In genomic region chr16:75265911-75266701, GRCh38 we compare ENCODE assay signal across 8 cellular contexts. TPM values are rescaled to one million over a fixed set of nuclear protein-coding genes. Genes with fewer than 3 reads are reported as not detected.
DNase-seq lines count a peak whose midpoint lies in the region; ATAC-seq and TF ChIP-seq lines count a peak whose summit lies in the region.

No MANE protein-coding gene starts in this region.

- H3K9me3 Mint-ChIP-seq in activated naive CD8-positive, alpha-beta T cell (ENCODE audit: low read depth): no peaks in the 10 kb centered on the region

- peaks cover 10% of the 10 kb centered on the region for H3K4me1 Mint-ChIP-seq in activated naive CD8-positive, alpha-beta T cell (ENCODE audit: low read depth)

- H3K36me3 Mint-ChIP-seq in activated naive CD8-positive, alpha-beta T cell: no peaks in the 10 kb centered on the region

- DNase-seq in Right ventricle myocardium inferior (ENCODE audit: missing footprints) (no peak), cardiac septum (ENCODE audit: low spot score) (no peak), GOT3 (lab: John Stamatoyannopoulos, UW) (peak; percentile 31), LNCaP clone FGC (ENCODE audit: low read depth) (peak; percentile 76), Right ventricle myocardium superior (peak; percentile 79), occipital lobe (lab: John Stamatoyannopoulos, UW) (peak; percentile 54), NCI-H345 (lab: John Stamatoyannopoulos, UW) (no peak)

- peaks cover 13% of the 10 kb centered on the region for H3K27me3 Mint-ChIP-seq in activated naive CD8-positive, alpha-beta T cell

- peak overlapping the region; percentile 93 for H3K4me3 ChIP-seq in LNCaP clone FGC (ENCODE audit: low read depth, low read length)

- peak overlapping the region; percentile 87 for H3K4me3 Mint-ChIP-seq in activated naive CD8-positive, alpha-beta T cell

- H3K27ac Mint-ChIP-seq in activated naive CD8-positive, alpha-beta T cell: no peak overlapping the region

- no peak for TF ChIP-seq CTCF in LNCaP clone FGC (IDR thresholded peaks at IDR 0.05; ENCODE audit: control insufficient read depth, extremely low read depth, insufficient read depth)

- ATAC-seq in Right ventricle myocardium inferior (peak; percentile 47), Right ventricle myocardium superior (ENCODE audit: poor library complexity) (peak; percentile 65)

- intact Hi-C loops in Right ventricle myocardium inferior (cut with DNase I) (loop anchor here (2.0 to 5.0 kb wide), 3 partner anchors 15 to 41 kb away; partner anchors contain the start of gene BCAR1), cardiac septum (cut with DNase I) (loop anchor here (2.0 to 5.0 kb wide), 3 partner anchors 15 to 39 kb away; partner anchors contain the start of gene BCAR1), Right ventricle myocardium superior (cut with DNase I) (no loop called here)

RNA-seq across cellular contexts. Expression of gene BCAR1, which starts 14.7 kb away (rescaled TPM):
- total RNA-seq in Right ventricle myocardium inferior (76.7 TPM), cardiac septum (80.3 TPM), Right ventricle myocardium superior (75.4 TPM), occipital lobe (15.4 TPM)

RNA-seq across cellular contexts. Expression of gene CTRB1, which starts 47.3 kb away (rescaled TPM):
- not detected for total RNA-seq in Right ventricle myocardium inferior
- total RNA-seq in cardiac septum: not detected
- not detected for total RNA-seq in Right ventricle myocardium superior
- not detected for total RNA-seq in occipital lobe

RNA-seq across cellular contexts. Expression of gene CTRB2, which starts 59.1 kb away (rescaled TPM):
- not detected for total RNA-seq in Right ventricle myocardium inferior
- total RNA-seq in cardiac septum: not detected
- total RNA-seq in Right ventricle myocardium superior: not detected
- total RNA-seq in occipital lobe: not detected

Comparison
In these comparisons a context has a peak if more than half of its experiments do, and no peak if none do; other contexts are left out.
1. DNase-seq: peak in GOT3 (single experiment), LNCaP clone FGC (single experiment), Right ventricle myocardium superior (single experiment) and occipital lobe (single experiment); none in Right ventricle myocardium inferior (single experiment), cardiac septum (single experiment) and NCI-H345 (single experiment).